ENCODE assay signal across 8 cellular contexts in the genomic region with DNA sequence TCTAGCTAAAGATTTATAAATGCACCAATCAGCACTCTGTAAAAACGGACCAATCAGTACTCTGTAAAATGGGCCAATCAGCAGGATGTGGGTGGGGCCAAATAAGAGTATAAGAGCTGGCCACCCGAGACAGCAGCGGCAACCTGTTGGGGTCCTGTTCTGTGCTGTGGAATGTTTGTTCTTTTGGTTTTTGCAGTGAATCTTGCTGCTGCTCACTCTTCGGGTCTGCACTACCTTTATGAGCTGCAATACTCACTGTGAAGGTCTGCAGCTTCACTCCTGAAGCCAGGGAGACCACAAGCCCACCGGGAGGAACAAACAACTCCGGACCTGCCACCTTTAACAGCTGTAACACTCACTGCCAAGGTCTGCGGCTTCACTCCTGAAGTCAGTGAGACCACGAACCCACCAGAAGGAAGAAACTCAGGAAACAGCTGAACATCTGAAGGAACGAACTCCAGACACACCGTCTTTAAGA. TPM values are rescaled to one million over a fixed set of nuclear protein-coding genes. Genes with fewer than 3 reads are reported as not detected.
DNase-seq lines count a peak whose midpoint lies in the region; ATAC-seq, FAIRE-seq and TF ChIP-seq lines count a peak whose summit lies in the region.
"Not testable (repeated sequence)": the region's sequence is repeated elsewhere in the genome, so short reads cannot be mapped to it uniquely, and the experiment has no call there.

No MANE protein-coding gene starts in this region.

- BruUV-seq in GM12878 (replicated peaks; lab: Mats Ljungman, UMichigan): not testable (repeated sequence)

- H3K27me3 Mint-ChIP-seq in activated T-cell treated with anti-CD3 and anti-CD28 coated beads, Interleukin-2, amount 50 U/mL, for 72 hours (ENCODE audit: low read depth): peaks cover 36% of the 10 kb centered on the region

- not testable (repeated sequence) for H4K20me1 ChIP-seq in GM12878 (ENCODE audit: control insufficient read depth, insufficient read depth)

- H3K27ac ChIP-seq in Peyer's patch (peak overlapping the region in 1 of 4 donors; percentile 39), GM12878 (ENCODE audit: control insufficient read depth, insufficient read depth) (peak overlapping the region; percentile 53; the same call in 1 of the 2 replicates), thymus (ENCODE audit: low read depth) (peak overlapping the region; percentile 71)
- H3K27ac ChIP-seq in right lobe of liver: not testable (repeated sequence)

- peak overlapping the region; percentile 93 for H3K4me2 ChIP-seq in GM12878 (ENCODE audit: control insufficient read depth, insufficient read depth)

- peak overlapping the region; percentile 81 to 89 for H3K4me3 Mint-ChIP-seq in activated T-cell treated with anti-CD3 and anti-CD28 coated beads, Interleukin-2, amount 50 U/mL, for 72 hours

- TF ChIP-seq EP300 in GM12878 (IDR thresholded peaks at IDR 0.05; ENCODE audit: borderline replicate concordance in 1 of 2, control insufficient read depth in 1 of 2, low read depth in 2 of 2, low read length in 2 of 2): not testable (repeated sequence)

- H3K36me3 ChIP-seq in Peyer's patch; GM12878 (ENCODE audit: control insufficient read depth in 2 of 2, insufficient read depth in 2 of 2, low read length in 1 of 2); right lobe of liver; thymus (ENCODE audit: control insufficient read depth, insufficient read depth): not testable (repeated sequence)

- WGBS in GM12878 (ENCODE audit: insufficient coverage, insufficient replicate concordance, low lambda C conversion rate, missing lambda C conversion rate): 51% methylated on average over 10 of the region's 10 CpGs
- 62% methylated on average over 8 of the region's 10 CpGs for WGBS in right lobe of liver (ENCODE audit: insufficient coverage, low coverage, low lambda C conversion rate, missing lambda C conversion rate)
- 9% methylated on average over 10 of the region's 10 CpGs for WGBS in thymus

- CTCF ChIA-PET in GM12878 (lab: Yijun Ruan, JAX): interaction anchor here (0.6 to 2.8 kb wide), 14 partner anchors 9 to 63 kb away, joined by 3 to 11 read pairs (median 5); no protein-coding TSS in a partner anchor

- H3K4me3 ChIP-seq in Peyer's patch: peak overlapping the region in 3 of 4 donors; percentile 9 to 23 (median 11)
- peak overlapping the region; percentile 34; the same call in 1 of the 2 replicates for H3K4me3 ChIP-seq in GM12878
- not testable (repeated sequence) for H3K4me3 ChIP-seq in right lobe of liver
- peak overlapping the region; percentile 32 for H3K4me3 ChIP-seq in thymus (ENCODE audit: low read length)

- H3K9me3 ChIP-seq in Peyer's patch; right lobe of liver; thymus (ENCODE audit: control insufficient read depth): not testable (repeated sequence)
- H3K9me3 ChIP-seq in GM12878 (replicated peaks; ENCODE audit: control insufficient read depth, insufficient read depth, low read length): peaks cover 10% of the 10 kb centered on the region

- in situ Hi-C loops in GM12878 (cut with MboI): loop anchor here (25.0 kb wide), 2 partner anchors 1212 to 1388 kb away; no protein-coding TSS in a partner anchor

- intact Hi-C loops in GM12878 (cut with micrococcal nuclease; ENCODE audit: unreplicated experiment); right lobe of liver (cut with DNase I): not testable (repeated sequence)

- H3K9ac ChIP-seq in GM12878 (ENCODE audit: control insufficient read depth, insufficient read depth, low read length): peak overlapping the region; percentile 33; the same call in 1 of the 2 replicates

- TF ChIP-seq CTCF in Peyer's patch (IDR thresholded peaks at IDR 0.05); GM12878 (IDR thresholded peaks at IDR 0.05 in 2 of 3, conservative IDR thresholded peaks at IDR 0.05 in 1 of 3; ENCODE audit: control insufficient read depth in 2 of 3, extremely low read depth in 1 of 3, insufficient read depth in 1 of 3, low read depth in 3 of 3, low read length in 3 of 3); right lobe of liver (IDR thresholded peaks at IDR 0.05): not testable (repeated sequence)

- H2AFZ ChIP-seq in GM12878 (ENCODE audit: control insufficient read depth, low read depth, low read length): peak overlapping the region; percentile 54

- POLR2A ChIA-PET in GM12878 (lab: Charles Lee): interaction anchor here (0.8 to 1.8 kb wide), 6 partner anchors 9 to 48 kb away, joined by 3 to 9 read pairs (median 4); no protein-coding TSS in a partner anchor

- H3K79me2 ChIP-seq in GM12878 (ENCODE audit: control insufficient read depth, insufficient read depth, low read length): peaks cover 10% of the 10 kb centered on the region

- SMC1A ChIA-PET in GM12878 (lab: Charles Lee; ENCODE audit: uncharacterized antibody, unreplicated experiment): interaction anchor here (0.8 to 5.9 kb wide), 16 partner anchors 9 to 173 kb away, joined by 3 to 67 read pairs (median 6); no protein-coding TSS in a partner anchor

- not testable (repeated sequence) for H3K4me1 ChIP-seq in Peyer's patch
- H3K4me1 ChIP-seq in GM12878 (ENCODE audit: control insufficient read depth, insufficient read depth, low read length) (peaks cover 31% of the 10 kb centered on the region), right lobe of liver (peaks cover 0 to 11% (median 3%) of the 10 kb centered on the region in 4 donors), thymus (ENCODE audit: control insufficient read depth, insufficient read depth, low read length) (peaks cover 20% of the 10 kb centered on the region)

- H3K36me3 Mint-ChIP-seq in activated T-cell treated with anti-CD3 and anti-CD28 coated beads, Interleukin-2, amount 50 U/mL, for 72 hours (ENCODE audit: insufficient read depth in 2 of 2): peaks cover 1 to 11% of the 10 kb centered on the region in 2 donors

- not testable (repeated sequence) for H3K27me3 ChIP-seq in Peyer's patch; GM12878 (replicated peaks in 1 of 2; ENCODE audit: control insufficient read depth in 2 of 2, insufficient read depth in 2 of 2, low read length in 1 of 2); right lobe of liver; thymus (ENCODE audit: control insufficient read depth, insufficient read depth)

- peaks cover 39% of the 10 kb centered on the region for H3K4me1 Mint-ChIP-seq in activated T-cell treated with anti-CD3 and anti-CD28 coated beads, Interleukin-2, amount 50 U/mL, for 72 hours (ENCODE audit: low read depth)

- DNase-seq in GDM1 (lab: John Stamatoyannopoulos, UW): peak; percentile 81
- peak in 2 of 3 donors; percentile 38 to 60 for DNase-seq in Peyer's patch
- peak; percentile 29 to 30 for DNase-seq in activated CD4-positive, alpha-beta T cell treated with anti-CD3 and anti-CD28 coated beads, Interleukin-2, amount 50 U/mL, for 4 hours
- DNase-seq in activated T-cell treated with anti-CD3 and anti-CD28 coated beads, Interleukin-2, amount 50 U/mL, for 72 hours: peak in 1 of 2 donors; percentile 34
- not testable (repeated sequence) for DNase-seq in GM12878 (ENCODE audit: low read depth, low spot score); right lobe of liver
- DNase-seq in stimulated activated CD4-positive, alpha-beta T cell treated with anti-CD3 and anti-CD28 coated beads, Interleukin-2, amount 100 ng/mL, for 4 hours (ENCODE audit: low read depth): peak; percentile 40

- ATAC-seq in activated T-cell treated with anti-CD3 and anti-CD28 coated beads, Interleukin-2, amount 50 U/mL, for 72 hours (replicated peaks in 1 of 2); GM12878; right lobe of liver: not testable (repeated sequence)

- TF ChIP-seq RAD21 in GM12878 (IDR thresholded peaks at IDR 0.05; ENCODE audit: insufficient read depth, low read depth, low read length): not testable (repeated sequence)

- not testable (repeated sequence) for H3K27ac Mint-ChIP-seq in activated T-cell treated with anti-CD3 and anti-CD28 coated beads, Interleukin-2, amount 50 U/mL, for 72 hours

- TF ChIP-seq POLR2A in Peyer's patch (IDR thresholded peaks at IDR 0.05); GM12878 (IDR thresholded peaks at IDR 0.05; ENCODE audit: low read depth, low read length): not testable (repeated sequence)
- TF ChIP-seq POLR2A in right lobe of liver (IDR thresholded peaks at IDR 0.05): peak; percentile 19

- RAD21 ChIA-PET in GM12878 (lab: Charles Lee; ENCODE audit: unreplicated experiment): interaction anchor here (0.6 to 3.2 kb wide), 11 partner anchors 9 to 46 kb away, joined by 3 to 21 read pairs (median 6); no protein-coding TSS in a partner anchor

- FAIRE-seq in GM12878 (lab: Jason Lieb, UNC): not testable (repeated sequence)

- H3K9me3 Mint-ChIP-seq in activated T-cell treated with anti-CD3 and anti-CD28 coated beads, Interleukin-2, amount 50 U/mL, for 72 hours: not testable (repeated sequence)

RNA-seq across cellular contexts. Expression of a gene that starts 1.9 kb away (rescaled TPM):
- 100 to 1,000 TPM in 1 of 4 donors, 10 to 100 TPM in 3; 16.5 to 108 (median 82.5) TPM for total RNA-seq in Peyer's patch
- 1 to 10 TPM; 2.5 to 4.7 TPM for total RNA-seq in activated T-cell treated with anti-CD3 and anti-CD28 coated beads, Interleukin-2, amount 50 U/mL, for 72 hours
- 344 and 379 TPM in 2 replicates for total RNA-seq in GM12878 (2013; cell fraction: nucleolus; rRNA removed)
- total RNA-seq in GM12878 (2014; rRNA removed): 3.7 and 4.2 TPM in 2 replicates
- 2.6 and 3.4 TPM in 2 replicates for total RNA-seq in GM12878 (2014; rRNA removed; fragmentation: Illumina TruSeq; extraction: Trizol)
- 3.3 and 3.5 TPM in 2 replicates for total RNA-seq in GM12878 (2021)
- 39.2 TPM for polyA plus RNA-seq in GM12878 (2011; ENCODE audit: low read depth)
- 134 and 192 TPM in 2 replicates for polyA plus RNA-seq in GM12878 (2011; rRNA removed)
- 157 and 254 TPM in 2 replicates for polyA plus RNA-seq in GM12878 (2011; cell fraction: cytosol; rRNA removed)
- polyA plus RNA-seq in GM12878 (2011; cell fraction: nucleus; rRNA removed): 130 and 231 TPM in 2 replicates
- polyA plus RNA-seq in GM12878 (2012): 66.3 and 79.3 TPM in 2 replicates
- polyA plus RNA-seq in GM12878 (2014; fragmentation: Illumina TruSeq; extraction: Trizol): 4.3 and 4.4 TPM in 2 replicates
- 1 to 10 TPM in 1 of 2 experiments, under 1 TPM in 1; 0.71 to 1.1 TPM for polyA plus RNA-seq in GM12878 (2014; fragmentation: Nextera tagmentation; extraction: Ambion mirVana)
- polyA plus RNA-seq in GM12878 (2014; rRNA removed): 3.4 and 3.9 TPM in 2 replicates
- 10 to 100 TPM; 11.1 to 11.3 TPM for polyA plus RNA-seq in GM12878 (2016; fragmentation: Nextera tagmentation; extraction: Ambion mirVana)
- 119 and 127 TPM in 2 replicates for polyA minus RNA-seq in GM12878 (2011; rRNA and poly(A)+ RNA removed)
- polyA minus RNA-seq in GM12878 (2011; cell fraction: cytosol; rRNA and poly(A)+ RNA removed): 25.0 and 25.4 TPM in 2 replicates
- 37.6 and 39.7 TPM in 2 replicates for polyA minus RNA-seq in GM12878 (2011; cell fraction: nucleus; rRNA and poly(A)+ RNA removed)
- 100 to 1,000 TPM in 1 of 6 experiments, 10 to 100 TPM in 5; 39.6 to 111 (median 49.3) TPM for total RNA-seq in right lobe of liver
- 230 TPM for polyA plus RNA-seq in thymus

RNA-seq across cellular contexts. Expression of a gene that starts 43.8 kb away (rescaled TPM):
- total RNA-seq in Peyer's patch: 10 to 100 TPM; 29.9 to 49.5 (median 34.6) TPM
- total RNA-seq in activated T-cell treated with anti-CD3 and anti-CD28 coated beads, Interleukin-2, amount 50 U/mL, for 72 hours: 10 to 100 TPM; 19.7 to 24.2 TPM
- total RNA-seq in GM12878 (2013; cell fraction: nucleolus; rRNA removed): 28.4 and 31.3 TPM in 2 replicates
- 15.6 and 18.6 TPM in 2 replicates for total RNA-seq in GM12878 (2014; rRNA removed)
- total RNA-seq in GM12878 (2014; rRNA removed; fragmentation: Illumina TruSeq; extraction: Trizol): 23.6 and 23.8 TPM in 2 replicates
- 16.0 and 16.5 TPM in 2 replicates for total RNA-seq in GM12878 (2021)
- polyA plus RNA-seq in GM12878 (2011; ENCODE audit: low read depth): 12.9 TPM
- polyA plus RNA-seq in GM12878 (2011; rRNA removed): 21.5 and 31.3 TPM in 2 replicates
- polyA plus RNA-seq in GM12878 (2011; cell fraction: cytosol; rRNA removed): 10.0 and 11.8 TPM in 2 replicates
- polyA plus RNA-seq in GM12878 (2011; cell fraction: nucleus; rRNA removed): 12.1 and 12.3 TPM in 2 replicates
- polyA plus RNA-seq in GM12878 (2012): 18.0 and 20.7 TPM in 2 replicates
- polyA plus RNA-seq in GM12878 (2014; fragmentation: Illumina TruSeq; extraction: Trizol): 25.8 and 31.6 TPM in 2 replicates
- 10 to 100 TPM; 10.9 to 13.9 TPM for polyA plus RNA-seq in GM12878 (2014; fragmentation: Nextera tagmentation; extraction: Ambion mirVana)
- 15.5 and 17.9 TPM in 2 replicates for polyA plus RNA-seq in GM12878 (2014; rRNA removed)
- polyA plus RNA-seq in GM12878 (2016; fragmentation: Nextera tagmentation; extraction: Ambion mirVana): 10 to 100 TPM; 23.9 to 30.1 TPM
- polyA minus RNA-seq in GM12878 (2011; rRNA and poly(A)+ RNA removed): 9.5 and 14.2 TPM in 2 replicates
- 7.3 and 9.5 TPM in 2 replicates for polyA minus RNA-seq in GM12878 (2011; cell fraction: cytosol; rRNA and poly(A)+ RNA removed)
- polyA minus RNA-seq in GM12878 (2011; cell fraction: nucleus; rRNA and poly(A)+ RNA removed): 6.8 and 10.0 TPM in 2 replicates
- total RNA-seq in right lobe of liver: 10 to 100 TPM; 20.0 to 35.6 (median 28.8) TPM
- polyA plus RNA-seq in thymus: 30.3 TPM
